ENCODE assay signal across 22 cellular contexts in genomic region chr4:8331567-8331955, GRCh38.
DNase-seq lines count a peak whose midpoint lies in the region; ATAC-seq and TF ChIP-seq lines count a peak whose summit lies in the region.
"Had no signal": no experiment of that assay in that cellular context is flagged by ENCODE, and none has a peak within 500 bp of the region (broad histone marks: within the 10 kb centered on the region; RNA-seq: fewer than 3 reads in every experiment).

No MANE protein-coding gene starts in this region.

- H3K4me2 ChIP-seq in BLaER1, result peak overlapping the region; percentile 87

- H3K27me3 ChIP-seq in BLaER1 (no peaks in the 10 kb centered on the region), WERI-Rb-1 (ENCODE audit: insufficient read depth, low read depth, severe bottlenecking) (no peaks in the 10 kb centered on the region), stomach (no peaks in the 10 kb centered on the region)
- H3K27me3 ChIP-seq: dorsolateral prefrontal cortex had no signal

- WGBS in stomach, 5 donors, result 71 to 89% (median 84%) methylated on average over 6 of the region's 6 CpGs

- TF ChIP-seq CTCF in WERI-Rb-1 (IDR thresholded peaks at IDR 0.05; ENCODE audit: low read depth, low read length) (no peak), stomach (IDR thresholded peaks at IDR 0.05) (no peak)

- peak overlapping the region; percentile 70 for H3K27ac ChIP-seq in BLaER1
- H3K27ac ChIP-seq in WERI-Rb-1, result no peak overlapping the region
- H3K27ac ChIP-seq in stomach, result no peak overlapping the region
- H3K27ac ChIP-seq: HL-60, SK-N-MC, skin epidermis had no signal

- H3K4me1 ChIP-seq in BLaER1, result peaks cover 45% of the 10 kb centered on the region
- peaks cover 0 to 14% (median 11%) of the 10 kb centered on the region in 4 donors for H3K4me1 ChIP-seq in stomach

- H3K9me3 ChIP-seq in BLaER1 (peaks cover 28% of the 10 kb centered on the region), WERI-Rb-1 (ENCODE audit: severe bottlenecking) (peaks cover 13% of the 10 kb centered on the region), stomach (peaks cover 0 to 2% (median 0%) of the 10 kb centered on the region in 4 donors)

- DNase-seq in WERI-Rb-1 (peak; percentile 0), islet precursor cell (peak; percentile 27), stomach (peak; percentile 1), NCI-H524 (lab: John Stamatoyannopoulos, UW) (no peak)
- DNase-seq: activated CD4-positive, alpha-beta T cell treated with anti-CD3 and anti-CD28 coated beads for 1 hour; activated CD8-positive, alpha-beta T cell treated with anti-CD3 and anti-CD28 coated beads for 36 hours; activated naive CD8-positive, alpha-beta T cell treated with anti-CD3 and anti-CD28 coated beads for 36 hours; central memory CD4-positive, alpha-beta T cell; NCI-H1436; NCI-H345; NCI-H748 treated with DMSO at 0.1 percent for 48 hours; stimulated activated naive CD8-positive, alpha-beta T cell treated with anti-CD3 and anti-CD28 coated beads, Interleukin-15, amount 100 ng/mL, for 72 hours; trophoblast cell had no signal

- no peaks in the 10 kb centered on the region for H4K20me1 ChIP-seq in BLaER1

- H3K36me3 ChIP-seq in BLaER1 (no peaks in the 10 kb centered on the region), WERI-Rb-1 (no peaks in the 10 kb centered on the region), stomach (no peaks in the 10 kb centered on the region)

- peak overlapping the region; percentile 56 for H3K9ac ChIP-seq in BLaER1

- TF ChIP-seq POLR2A in stomach (IDR thresholded peaks at IDR 0.05), result no peak

- intact Hi-C loops in stomach (cut with DNase I; ENCODE audit: low total_unique reads), result no loop called here

- TF ChIP-seq EP300 in stomach (IDR thresholded peaks at IDR 0.05), result no peak

- H3K4me3 ChIP-seq in BLaER1 (peak overlapping the region; percentile 25; the same call in 1 of the 2 replicates), WERI-Rb-1 (ENCODE audit: low read depth, low read length) (no peak overlapping the region), stomach (no peak overlapping the region)
- H3K4me3 ChIP-seq: dorsolateral prefrontal cortex, GM12878, SK-N-MC, skin epidermis had no signal

- ATAC-seq in HG03521 (IDR thresholded peaks at IDR 0.05; ENCODE audit: unreplicated experiment) (no peak), GM19463 (IDR thresholded peaks at IDR 0.05; ENCODE audit: unreplicated experiment) (no peak)
- ATAC-seq: activated CD8-positive, alpha-beta T cell treated with anti-CD3 and anti-CD28 coated beads for 36 hours; activated T-helper 17 cell treated with anti-CD3 and anti-CD28 coated beads, Interleukin-2, amount 50 U/mL, for 72 hours; GM12878; stimulated activated naive CD8-positive, alpha-beta T cell treated with anti-CD3 and anti-CD28 coated beads, Interleukin-15, amount 100 ng/mL, for 72 hours had no signal

Comparison
In these comparisons a context has a peak if more than half of its experiments do, and no peak if none do; other contexts are left out.
1. DNase-seq: peak in WERI-Rb-1 (single experiment), islet precursor cell (single experiment) and stomach (single experiment); none in NCI-H524 (0 of 2).